ENCODE assay signal across 20 cellular contexts in the genomic region with DNA sequence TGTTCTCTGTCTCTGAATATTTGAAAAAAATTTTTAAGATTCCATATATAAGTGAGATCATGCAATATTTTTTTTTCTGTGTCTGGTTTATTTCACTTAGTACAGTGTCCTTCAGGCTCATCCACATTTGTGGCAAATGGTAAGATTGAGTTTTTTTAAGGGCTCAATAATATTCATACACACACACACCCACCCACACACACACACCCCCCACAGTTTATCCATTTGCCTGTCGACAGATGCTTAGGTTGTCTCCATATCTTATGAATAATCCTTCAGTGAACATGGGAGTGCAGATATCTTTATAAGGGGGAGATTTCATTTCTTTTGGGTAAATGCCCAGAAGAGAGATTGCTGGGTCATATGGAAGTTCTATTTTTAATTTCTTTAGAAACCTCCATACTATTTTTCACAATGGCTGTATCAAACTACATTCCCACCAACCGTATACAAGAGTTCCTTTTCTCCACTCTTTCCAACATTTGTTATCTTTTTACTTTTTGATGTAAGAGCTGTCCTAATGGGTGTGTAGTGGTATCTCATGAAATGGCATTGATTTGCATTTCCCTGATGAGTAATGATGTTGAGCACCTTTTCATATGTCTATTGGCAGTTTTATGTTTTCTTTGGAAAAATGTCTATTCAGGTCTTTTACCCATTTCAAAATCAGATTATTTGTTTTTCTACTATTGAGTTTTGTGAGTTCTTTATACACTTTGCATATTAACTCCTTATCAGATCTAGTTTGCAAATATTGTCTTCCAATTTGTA.
"Had no signal": no experiment of that assay in that cellular context is flagged by ENCODE, and none has a peak within 500 bp of the region (broad histone marks: within the 10 kb centered on the region; RNA-seq: fewer than 3 reads in every experiment).

No MANE protein-coding gene starts in this region.

- H3K9me3 ChIP-seq: left ventricle myocardium inferior, pancreas, stomach, testis, upper lobe of left lung had no signal

- ATAC-seq: activated CD8-positive, alpha-beta T cell treated with anti-CD3 and anti-CD28 coated beads, Interleukin-2, amount 10 ng/mL, durations not matched to agents 7 days and 5 days; pancreas; sciatic nerve; stimulated activated effector memory CD8-positive, alpha-beta T cell treated with anti-CD3 and anti-CD28 coated beads, Interleukin-12 subunit alpha, Interleukin-12 subunit beta, amount 100 ng/mL, for 72 hours had no signal

- H3K27me3 Mint-ChIP-seq: activated CD4-positive, alpha-beta T cell treated with anti-CD3 and anti-CD28 coated beads, Interleukin-2, amount 10 ng/mL, durations not matched to agents 24 days and 14 days had no signal

- DNase-seq: activated CD4-positive, alpha-beta T cell treated with anti-CD3 and anti-CD28 coated beads, Interleukin-2, amount 10 ng/mL, durations not matched to agents 24 days and 14 days; activated CD8-positive, alpha-beta T cell treated with anti-CD3 and anti-CD28 coated beads, Interleukin-2, amount 10 ng/mL, durations not matched to agents 7 days and 5 days; activated naive CD4-positive, alpha-beta T cell treated with anti-CD3 and anti-CD28 coated beads for 36 hours; activated T-cell treated with anti-CD3 and anti-CD28 coated beads, Interleukin-2, amount 50 U/mL, for 24 hours; aorta; cerebellar nuclear complex; foreskin melanocyte; head of caudate nucleus; kidney glomerular epithelial cell; left ventricle myocardium inferior; pancreas; stimulated activated CD4-positive, alpha-beta T cell treated with anti-CD3 and anti-CD28 coated beads, Interleukin-4, amount 100 ng/mL, for 24 hours; stomach; testis had no signal

- H3K27me3 ChIP-seq: pancreas, stomach, testis, upper lobe of left lung had no signal

- H3K27ac Mint-ChIP-seq: activated CD4-positive, alpha-beta T cell treated with anti-CD3 and anti-CD28 coated beads, Interleukin-2, amount 10 ng/mL, durations not matched to agents 24 days and 14 days; activated CD8-positive, alpha-beta T cell treated with anti-CD3 and anti-CD28 coated beads, Interleukin-2, amount 10 ng/mL, durations not matched to agents 7 days and 5 days; activated naive CD4-positive, alpha-beta T cell treated with anti-CD3 and anti-CD28 coated beads for 36 hours; activated T-cell treated with anti-CD3 and anti-CD28 coated beads, Interleukin-2, amount 50 U/mL, for 24 hours; stimulated activated effector memory CD8-positive, alpha-beta T cell treated with anti-CD3 and anti-CD28 coated beads, Interleukin-12 subunit alpha, Interleukin-12 subunit beta, amount 100 ng/mL, for 72 hours; T-helper 1 cell treated with Interleukin-12 subunit alpha and Interleukin-12 subunit beta and Interleukin-4 antibody, amounts not matched to agents 30 μg/mL and 1 μg/mL, for 36 hours had no signal

- H3K27ac ChIP-seq: left ventricle myocardium inferior, pancreas, stomach, testis, upper lobe of left lung had no signal

- H3K9me3 Mint-ChIP-seq: activated CD4-positive, alpha-beta T cell treated with anti-CD3 and anti-CD28 coated beads, Interleukin-2, amount 10 ng/mL, durations not matched to agents 24 days and 14 days; activated naive CD4-positive, alpha-beta T cell treated with anti-CD3 and anti-CD28 coated beads for 36 hours; activated T-cell treated with anti-CD3 and anti-CD28 coated beads, Interleukin-2, amount 50 U/mL, for 24 hours; neural crest cell; stimulated activated effector memory CD8-positive, alpha-beta T cell treated with anti-CD3 and anti-CD28 coated beads, Interleukin-12 subunit alpha, Interleukin-12 subunit beta, amount 100 ng/mL, for 72 hours; T-helper 1 cell treated with Interleukin-12 subunit alpha and Interleukin-12 subunit beta and Interleukin-4 antibody, amounts not matched to agents 30 μg/mL and 1 μg/mL, for 36 hours had no signal

- H3K4me1 ChIP-seq: pancreas had no signal

- H3K4me3 ChIP-seq: left ventricle myocardium inferior, pancreas, stomach, testis, upper lobe of left lung had no signal

- H3K4me1 Mint-ChIP-seq: activated CD4-positive, alpha-beta T cell treated with anti-CD3 and anti-CD28 coated beads, Interleukin-2, amount 10 ng/mL, durations not matched to agents 24 days and 14 days had no signal

- H3K4me3 Mint-ChIP-seq: activated CD4-positive, alpha-beta T cell treated with anti-CD3 and anti-CD28 coated beads, Interleukin-2, amount 10 ng/mL, durations not matched to agents 24 days and 14 days; activated CD8-positive, alpha-beta T cell treated with anti-CD3 and anti-CD28 coated beads, Interleukin-2, amount 10 ng/mL, durations not matched to agents 7 days and 5 days; activated naive CD4-positive, alpha-beta T cell treated with anti-CD3 and anti-CD28 coated beads for 36 hours; activated T-cell treated with anti-CD3 and anti-CD28 coated beads, Interleukin-2, amount 50 U/mL, for 24 hours; neural crest cell; stimulated activated effector memory CD8-positive, alpha-beta T cell treated with anti-CD3 and anti-CD28 coated beads, Interleukin-12 subunit alpha, Interleukin-12 subunit beta, amount 100 ng/mL, for 72 hours; T-helper 1 cell treated with Interleukin-12 subunit alpha and Interleukin-12 subunit beta and Interleukin-4 antibody, amounts not matched to agents 30 μg/mL and 1 μg/mL, for 36 hours had no signal

- H3K36me3 Mint-ChIP-seq: stimulated activated effector memory CD8-positive, alpha-beta T cell treated with anti-CD3 and anti-CD28 coated beads, Interleukin-12 subunit alpha, Interleukin-12 subunit beta, amount 100 ng/mL, for 72 hours had no signal

- FAIRE-seq: bronchial epithelial cell, pancreas had no signal

- H3K36me3 ChIP-seq: left ventricle myocardium inferior, pancreas, stomach, upper lobe of left lung had no signal
